Comparison of ENCODE assay signal across 8 cellular contexts in genomic region chr9:95511952-95512750, GRCh38. TPM values are rescaled to one million over a fixed set of nuclear protein-coding genes. Genes with fewer than 3 reads are reported as not detected.
A peak's percentile ranks its signal among the peaks of the same experiment; 100 is the strongest.
DNase-seq lines count a peak whose midpoint lies in the region; ATAC-seq and TF ChIP-seq lines count a peak whose summit lies in the region.

No MANE protein-coding gene starts in this region.

- no peaks in the 10 kb centered on the region for H3K9me3 Mint-ChIP-seq in activated T-cell treated with anti-CD3 and anti-CD28 coated beads, Interleukin-2, amount 50 U/mL, for 4 hours
- H3K9me3 Mint-ChIP-seq in glutamatergic neuron (ENCODE audit: unreplicated experiment) = peaks cover 26% of the 10 kb centered on the region

- no peaks in the 10 kb centered on the region for H3K36me3 Mint-ChIP-seq in activated T-cell treated with anti-CD3 and anti-CD28 coated beads, Interleukin-2, amount 50 U/mL, for 4 hours (ENCODE audit: insufficient read depth)
- peaks cover 4% of the 10 kb centered on the region for H3K36me3 Mint-ChIP-seq in glutamatergic neuron (ENCODE audit: unreplicated experiment)

- peak overlapping the region; percentile 90 for H3K4me3 ChIP-seq in smooth muscle cell

- peak overlapping the region; percentile 76 for H3K27ac ChIP-seq in smooth muscle cell (ENCODE audit: low read depth)

- peaks cover 22% of the 10 kb centered on the region for H3K27me3 Mint-ChIP-seq in activated T-cell treated with anti-CD3 and anti-CD28 coated beads, Interleukin-2, amount 50 U/mL, for 4 hours (ENCODE audit: low read depth)
- H3K27me3 Mint-ChIP-seq in glutamatergic neuron (ENCODE audit: unreplicated experiment) = peaks cover 29% of the 10 kb centered on the region

- H3K27me3 ChIP-seq in smooth muscle cell (ENCODE audit: low read depth) = peaks cover 23% of the 10 kb centered on the region

- H3K9ac ChIP-seq in smooth muscle cell (ENCODE audit: low read depth) = no peak overlapping the region

- peak overlapping the region; percentile 96 for H3K4me2 ChIP-seq in smooth muscle cell

- no peak overlapping the region for H2AFZ ChIP-seq in smooth muscle cell (ENCODE audit: low read depth)

- peaks cover 41% of the 10 kb centered on the region for H3K4me1 Mint-ChIP-seq in activated T-cell treated with anti-CD3 and anti-CD28 coated beads, Interleukin-2, amount 50 U/mL, for 4 hours (ENCODE audit: low read depth)
- H3K4me1 Mint-ChIP-seq in glutamatergic neuron (ENCODE audit: low read depth, unreplicated experiment) = peaks cover 20% of the 10 kb centered on the region

- H3K36me3 ChIP-seq in smooth muscle cell (ENCODE audit: low read depth) = no peaks in the 10 kb centered on the region

- peak overlapping the region; percentile 59 for H3K27ac Mint-ChIP-seq in glutamatergic neuron (ENCODE audit: unreplicated experiment)

- no peaks in the 10 kb centered on the region for H3K9me3 ChIP-seq in smooth muscle cell (replicated peaks; ENCODE audit: low read depth)

- H3K79me2 ChIP-seq in smooth muscle cell (ENCODE audit: low read depth) = no peaks in the 10 kb centered on the region

- peaks cover 25% of the 10 kb centered on the region for H3K4me1 ChIP-seq in smooth muscle cell (ENCODE audit: low read depth)

- WGBS in smooth muscle cell (ENCODE audit: low lambda C conversion rate) = 3% methylated on average over 30 of the region's 30 CpGs

- peaks cover 6% of the 10 kb centered on the region for H4K20me1 ChIP-seq in smooth muscle cell (ENCODE audit: low read depth)

- TF ChIP-seq CTCF in glutamatergic neuron (IDR thresholded peaks at IDR 0.05; ENCODE audit: partially characterized antibody, unreplicated experiment) (no peak), smooth muscle cell (IDR thresholded peaks at IDR 0.05; ENCODE audit: borderline replicate concordance, insufficient read depth, poor library complexity, severe bottlenecking) (no peak)

- DNase-seq in activated T-cell treated with anti-CD3 and anti-CD28 coated beads, Interleukin-2, amount 50 U/mL, for 4 hours = no peak
- DNase-seq in activated T-cell treated with anti-CD3 and anti-CD28 coated beads, Interleukin-2, amount 50 U/mL, for 1 hour = no peak
- DNase-seq in UCSD-AML1 (lab: John Stamatoyannopoulos, UW; ENCODE audit: unreplicated experiment) (peak; percentile 42), glutamatergic neuron (no peak), smooth muscle cell (lab: John Stamatoyannopoulos, UW; ENCODE audit: unreplicated experiment) (no peak)
- DNase-seq in stimulated activated CD4-positive, alpha-beta T cell treated with anti-CD3 and anti-CD28 coated beads, Interleukin-4, amount 100 ng/mL, for 24 hours = no peak

- peak overlapping the region; percentile 89 for H3K4me3 Mint-ChIP-seq in activated T-cell treated with anti-CD3 and anti-CD28 coated beads, Interleukin-2, amount 50 U/mL, for 4 hours
- H3K4me3 Mint-ChIP-seq in glutamatergic neuron (ENCODE audit: unreplicated experiment) = peak overlapping the region; percentile 93

- H3F3A ChIP-seq in smooth muscle cell (ENCODE audit: low read depth) = peaks cover 15% of the 10 kb centered on the region

- no peak for ATAC-seq in activated T-cell treated with anti-CD3 and anti-CD28 coated beads, Interleukin-2, amount 50 U/mL, for 4 hours
- ATAC-seq in HG02588 (IDR thresholded peaks at IDR 0.05; ENCODE audit: unreplicated experiment) = no peak
- ATAC-seq in HG02981 (IDR thresholded peaks at IDR 0.05; ENCODE audit: unreplicated experiment) = no peak

RNA-seq across cellular contexts. Expression of gene PTCH1, which starts 4.6 kb away (rescaled TPM):
- total RNA-seq in activated T-cell treated with anti-CD3 and anti-CD28 coated beads, Interleukin-2, amount 50 U/mL, for 4 hours = 1 to 10 TPM; 2.5 to 6.1 (median 4.1) TPM
- total RNA-seq in glutamatergic neuron (ENCODE audit: unreplicated experiment) = 104 TPM
- total RNA-seq in smooth muscle cell = 6.3 and 20.6 TPM in 2 replicates
- 3.7 and 5.8 TPM in 2 replicates for polyA plus RNA-seq in smooth muscle cell
